ENCODE assay signal across 19 cellular contexts in genomic region chr7:123463890-123464289, GRCh38.
"Had no signal": no experiment of that assay in that cellular context is flagged by ENCODE, and none has a peak within 500 bp of the region (broad histone marks: within the 10 kb centered on the region; RNA-seq: fewer than 3 reads in every experiment).

No MANE protein-coding gene starts in this region.

- H3K4me3 ChIP-seq: MG63, SJSA1, SK-N-MC had no signal

- ATAC-seq: Right ventricle myocardium inferior had no signal

- H3K36me3 ChIP-seq: MG63 had no signal

- H3K9me3 ChIP-seq: MG63, SJSA1 had no signal

- H3K27ac ChIP-seq: SJSA1, SK-N-MC had no signal

- H3K27me3 ChIP-seq: MG63, SJSA1 had no signal

- DNase-seq: Karpas-422, KG1, MG63, NCI-H1092 treated with DMSO at 0.1 percent for 48 hours, NCI-H1436, NCI-H187, NCI-H2029, NCI-H2081 treated with DMSO at 0.1 percent for 48 hours, NCI-H2171, NCI-H226, NCI-H446, NCI-H510A, NCI-H524 treated with DMSO at 0.1 percent for 48 hours, NCI-H69, NCI-H774, SIG-M5 had no signal
